Comparison of ENCODE assay signal across 17 cellular contexts in genomic region chr7:116535416-116535815, GRCh38. TPM values are rescaled to one million over a fixed set of nuclear protein-coding genes. Genes with fewer than 3 reads are reported as not detected.
A peak's percentile ranks its signal among the peaks of the same experiment; 100 is the strongest.
DNase-seq lines count a peak whose midpoint lies in the region; ATAC-seq and TF ChIP-seq lines count a peak whose summit lies in the region.
"Had no signal": no experiment of that assay in that cellular context is flagged by ENCODE, and none has a peak within 500 bp of the region (broad histone marks: within the 10 kb centered on the region; RNA-seq: fewer than 3 reads in every experiment).

No MANE protein-coding gene starts in this region.

- H3K27ac ChIP-seq in SK-N-SH (ENCODE audit: low read depth in 2 of 2, low read length in 1 of 2), result peak overlapping the region; percentile 29 to 41; a peak in 2 of 4 replicates
- H3K27ac ChIP-seq in SK-N-MC, result peak overlapping the region; percentile 51
- H3K27ac ChIP-seq in stomach smooth muscle (ENCODE audit: low read length), result peak overlapping the region; percentile 50
- H3K27ac ChIP-seq: 22Rv1; BLaER1 treated with 17β-estradiol and CSF1 and Interleukin-3, amounts not matched to agents 10 nM and 100 nM had no signal

- whole genome bisulfite sequencing in SK-N-SH (ENCODE audit: low lambda C conversion rate), result 21% methylated on average over 1 of the region's 1 CpG

- TF ChIP-seq CTCF in SK-N-SH (IDR thresholded peaks at IDR 0.05), result no peak

- TF ChIP-seq EP300 in SK-N-SH (IDR thresholded peaks at IDR 0.05; ENCODE audit: borderline replicate concordance in 1 of 2, low read depth in 1 of 2, low read length in 1 of 2), result no peak

- H3K9ac ChIP-seq in SK-N-SH, result no peak overlapping the region
- no peak overlapping the region for H3K9ac ChIP-seq in SK-N-MC (ENCODE audit: insufficient read length)
- H3K9ac ChIP-seq in stomach smooth muscle (ENCODE audit: low read length in 2 of 2), result no peak overlapping the region
- H3K9ac ChIP-seq: BLaER1 treated with 17β-estradiol and CSF1 and Interleukin-3, amounts not matched to agents 10 nM and 100 nM had no signal

- ATAC-seq in SK-N-SH treated with all-trans-retinoic acid at 6 μM for 48 hours (no peak), GM18873 (IDR thresholded peaks at IDR 0.05; ENCODE audit: low FRiP score, unreplicated experiment) (no peak), HG02623 (IDR thresholded peaks at IDR 0.05; ENCODE audit: unreplicated experiment) (no peak)

- H3K4me3 ChIP-seq in SK-N-SH (ENCODE audit: low read depth in 2 of 2, low read length in 1 of 2) (no peak overlapping the region), SK-N-MC (no peak overlapping the region), stomach smooth muscle (ENCODE audit: low read length in 2 of 2) (no peak overlapping the region)
- H3K4me3 ChIP-seq: BLaER1 treated with 17β-estradiol and CSF1 and Interleukin-3, amounts not matched to agents 10 nM and 100 nM had no signal

- TF ChIP-seq RAD21 in SK-N-SH (IDR thresholded peaks at IDR 0.05; ENCODE audit: low read length), result no peak

- DNase-seq in SK-N-SH (no peak), SK-N-MC (ENCODE audit: low read depth, low spot score) (no peak), lung microvascular endothelial cell (ENCODE audit: low read depth in 2 of 2) (peak; percentile 20 to 35), HPDE6-E6E7 (ENCODE audit: extremely low spot score) (no peak)
- DNase-seq: GF-D8, GOT3, NCI-H187 treated with DMSO at 0.1 percent for 48 hours, NCI-H2171, NCI-H446 treated with DMSO at 0.1 percent for 48 hours, NCI-H774, SIG-M5 had no signal

- H3K36me3 ChIP-seq in SK-N-SH (replicated peaks in 1 of 2; ENCODE audit: control insufficient read depth in 1 of 2, insufficient read depth in 2 of 2, low read length in 1 of 2), result peaks cover 52 to 80% of the 10 kb centered on the region in 2 experiments
- H3K36me3 ChIP-seq in SK-N-MC (ENCODE audit: insufficient read depth, low read length), result peaks cover 95% of the 10 kb centered on the region
- peaks cover 20 to 32% of the 10 kb centered on the region in 2 donors for H3K36me3 ChIP-seq in stomach smooth muscle (ENCODE audit: control insufficient read depth in 2 of 2, insufficient read depth in 2 of 2, low read length in 2 of 2)
- H3K36me3 ChIP-seq: BLaER1 treated with 17β-estradiol and CSF1 and Interleukin-3, amounts not matched to agents 10 nM and 100 nM had no signal

- H3K9me3 ChIP-seq in SK-N-SH, result no peaks in the 10 kb centered on the region
- H3K9me3 ChIP-seq in SK-N-MC (ENCODE audit: low read depth, low read length), result no peaks in the 10 kb centered on the region
- H3K9me3 ChIP-seq in stomach smooth muscle (ENCODE audit: control insufficient read depth in 2 of 2, low read length in 2 of 2), result no peaks in the 10 kb centered on the region

- no peaks in the 10 kb centered on the region for H3K27me3 ChIP-seq in SK-N-SH (ENCODE audit: insufficient read depth)
- no peaks in the 10 kb centered on the region for H3K27me3 ChIP-seq in stomach smooth muscle (ENCODE audit: control insufficient read depth in 1 of 2, insufficient read depth in 2 of 2, low read length in 2 of 2)
- H3K27me3 ChIP-seq: BLaER1 treated with 17β-estradiol and CSF1 and Interleukin-3, amounts not matched to agents 10 nM and 100 nM had no signal

- no peaks in the 10 kb centered on the region for H3K9me2 ChIP-seq in SK-N-SH

- peaks cover 2 to 63% of the 10 kb centered on the region in 2 experiments for H3K4me1 ChIP-seq in SK-N-SH (ENCODE audit: control insufficient read depth in 1 of 2, insufficient read depth in 2 of 2, low read depth in 1 of 2, low read length in 1 of 2)
- H3K4me1 ChIP-seq in stomach smooth muscle (ENCODE audit: control insufficient read depth, insufficient read depth, low read length), result peaks cover 29% of the 10 kb centered on the region

- H3K79me2 ChIP-seq in SK-N-SH (ENCODE audit: insufficient read depth), result peaks cover 98% of the 10 kb centered on the region

- POLR2A ChIA-PET in SK-N-SH (lab: Yijun Ruan, JAX), result no interaction called here

- peaks cover 45% of the 10 kb centered on the region for H3F3A ChIP-seq in SK-N-SH (replicated peaks; ENCODE audit: insufficient read depth)

- H4K20me1 ChIP-seq in SK-N-SH (ENCODE audit: insufficient read depth), result peaks cover 42% of the 10 kb centered on the region
- H4K20me1 ChIP-seq: BLaER1 treated with 17β-estradiol and CSF1 and Interleukin-3, amounts not matched to agents 10 nM and 100 nM had no signal

- no peak overlapping the region for H2AFZ ChIP-seq in SK-N-SH (ENCODE audit: low read depth)

- CTCF ChIA-PET in SK-N-SH (lab: Yijun Ruan, JAX), result interaction anchor here (1.4 kb wide), 1 partner anchor 9 kb away, joined by 4 read pairs; no protein-coding TSS in a partner anchor

- H3K4me2 ChIP-seq in SK-N-SH, result peak overlapping the region; percentile 36; the same call in 1 of the 2 replicates
- H3K4me2 ChIP-seq: BLaER1 treated with 17β-estradiol and CSF1 and Interleukin-3, amounts not matched to agents 10 nM and 100 nM had no signal

TF ChIP-seq in SK-N-SH, 30 proteins besides CTCF, POLR2A, EP300 and RAD21 (continues in another document):
- TF ChIP-seq MXI1 (IDR thresholded peaks at IDR 0.05; ENCODE audit: low read depth, low read length) (no peak), USF2 (IDR thresholded peaks at IDR 0.05; ENCODE audit: borderline replicate concordance, low read depth, low read length) (no peak), YY1 (IDR thresholded peaks at IDR 0.05; ENCODE audit: low read depth) (no peak), EZH2phosphoT487 (IDR thresholded peaks at IDR 0.05; ENCODE audit: borderline replicate concordance, low read depth) (no peak), MAX (IDR thresholded peaks at IDR 0.05; ENCODE audit: low read depth) (no peak), POLR2AphosphoS5 (IDR thresholded peaks at IDR 0.05; ENCODE audit: low read depth, low read length) (no peak), TEAD4 (IDR thresholded peaks at IDR 0.05; ENCODE audit: borderline replicate concordance, insufficient read depth) (no peak), ELF1 (IDR thresholded peaks at IDR 0.05) (no peak), FOSL2 (IDR thresholded peaks at IDR 0.05; ENCODE audit: borderline replicate concordance, low read depth) (no peak), RCOR1 (IDR thresholded peaks at IDR 0.05; ENCODE audit: low read length) (no peak)

TF ChIP-seq in SK-N-SH treated with all-trans-retinoic acid at 6 μM for 48 hours, 23 proteins besides CTCF, POLR2A, EP300 and RAD21 (continues in another document):
- TF ChIP-seq CSDC2 (CRISPR knock-in tag; IDR thresholded peaks at IDR 0.05), result no peak
- no peak for TF ChIP-seq SNAI2 (CRISPR knock-in tag; IDR thresholded peaks at IDR 0.05)
- no peak for TF ChIP-seq ZFP3 (CRISPR knock-in tag; IDR thresholded peaks at IDR 0.05)
- no peak for TF ChIP-seq GLIS3 (CRISPR knock-in tag; IDR thresholded peaks at IDR 0.05)
- no peak for TF ChIP-seq TSHZ2 (CRISPR knock-in tag; IDR thresholded peaks at IDR 0.05)
- TF ChIP-seq BACH2 (CRISPR knock-in tag; IDR thresholded peaks at IDR 0.05; ENCODE audit: borderline replicate concordance), result no peak
- TF ChIP-seq CREB5 (CRISPR knock-in tag; IDR thresholded peaks at IDR 0.05; ENCODE audit: low read depth), result no peak
- no peak for TF ChIP-seq TOX (CRISPR knock-in tag; IDR thresholded peaks at IDR 0.05; ENCODE audit: borderline replicate concordance)

RNA-seq across cellular contexts. Expression of gene CAV1, which starts 10.6 kb away (rescaled TPM):
- polyA plus RNA-seq in SK-N-SH (2012; rRNA removed), result 968 and 1,061 TPM in 2 replicates
- 882 and 1,015 TPM in 2 replicates for polyA plus RNA-seq in SK-N-SH (2012; cell fraction: cytosol; rRNA removed)
- 515 and 554 TPM in 2 replicates for polyA plus RNA-seq in SK-N-SH (2012; cell fraction: nucleus; rRNA removed)
- 585 and 1,079 TPM in 2 replicates for total RNA-seq in lung microvascular endothelial cell

RNA-seq across cellular contexts. Expression of gene CAV2, which starts 35.9 kb away (rescaled TPM):
- polyA plus RNA-seq in SK-N-SH (2012; rRNA removed), result 182 and 265 TPM in 2 replicates
- 265 and 285 TPM in 2 replicates for polyA plus RNA-seq in SK-N-SH (2012; cell fraction: cytosol; rRNA removed)
- polyA plus RNA-seq in SK-N-SH (2012; cell fraction: nucleus; rRNA removed), result 58.7 and 83.4 TPM in 2 replicates
- total RNA-seq in lung microvascular endothelial cell, result 141 and 150 TPM in 2 replicates

Comparison
In these comparisons a context has a peak if more than half of its experiments do, and no peak if none do; other contexts are left out.
1. DNase-seq: peak in lung microvascular endothelial cell (2 of 2); none in SK-N-SH (single experiment), SK-N-MC (single experiment) and HPDE6-E6E7 (single experiment).
2. Peak in every context shown above with its lines, with median percentiles within 50 percentile points of each other: H3K27ac ChIP-seq.